Comparison of ENCODE assay signal across 1 cellular context in the genomic region with DNA sequence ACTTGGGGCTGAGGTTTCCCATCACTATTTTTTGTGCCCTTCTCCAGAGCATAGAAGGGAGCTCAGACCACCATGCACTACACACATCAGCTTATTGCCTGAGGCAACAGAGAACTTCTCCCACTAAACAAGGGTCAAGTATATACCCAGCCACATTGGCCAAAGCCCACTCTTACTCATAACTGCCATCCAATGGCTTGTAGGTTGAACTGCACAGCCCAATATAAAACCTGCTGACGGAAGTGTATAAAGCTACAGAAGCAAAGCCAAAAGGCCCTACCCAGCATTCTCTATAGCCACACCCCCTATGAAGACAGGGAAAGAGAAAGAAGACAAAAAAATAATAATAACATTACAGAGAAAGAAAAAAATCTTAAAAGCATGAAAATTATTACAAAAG.
TF ChIP-seq lines count a peak whose summit lies in the region.

No MANE protein-coding gene starts in this region.

TF ChIP-seq in K562, 482 proteins besides CTCF, POLR2A, EP300 and RAD21 (continued from another document):
- TF ChIP-seq, protein P1, sequence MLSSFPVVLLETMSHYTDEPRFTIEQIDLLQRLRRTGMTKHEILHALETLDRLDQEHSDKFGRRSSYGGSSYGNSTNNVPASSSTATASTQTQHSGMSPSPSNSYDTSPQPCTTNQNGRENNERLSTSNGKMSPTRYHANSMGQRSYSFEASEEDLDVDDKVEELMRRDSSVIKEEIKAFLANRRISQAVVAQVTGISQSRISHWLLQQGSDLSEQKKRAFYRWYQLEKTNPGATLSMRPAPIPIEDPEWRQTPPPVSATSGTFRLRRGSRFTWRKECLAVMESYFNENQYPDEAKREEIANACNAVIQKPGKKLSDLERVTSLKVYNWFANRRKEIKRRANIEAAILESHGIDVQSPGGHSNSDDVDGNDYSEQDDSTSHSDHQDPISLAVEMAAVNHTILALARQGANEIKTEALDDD (IDR thresholded peaks at IDR 0.05): no peak
- TF ChIP-seq, protein P2, sequence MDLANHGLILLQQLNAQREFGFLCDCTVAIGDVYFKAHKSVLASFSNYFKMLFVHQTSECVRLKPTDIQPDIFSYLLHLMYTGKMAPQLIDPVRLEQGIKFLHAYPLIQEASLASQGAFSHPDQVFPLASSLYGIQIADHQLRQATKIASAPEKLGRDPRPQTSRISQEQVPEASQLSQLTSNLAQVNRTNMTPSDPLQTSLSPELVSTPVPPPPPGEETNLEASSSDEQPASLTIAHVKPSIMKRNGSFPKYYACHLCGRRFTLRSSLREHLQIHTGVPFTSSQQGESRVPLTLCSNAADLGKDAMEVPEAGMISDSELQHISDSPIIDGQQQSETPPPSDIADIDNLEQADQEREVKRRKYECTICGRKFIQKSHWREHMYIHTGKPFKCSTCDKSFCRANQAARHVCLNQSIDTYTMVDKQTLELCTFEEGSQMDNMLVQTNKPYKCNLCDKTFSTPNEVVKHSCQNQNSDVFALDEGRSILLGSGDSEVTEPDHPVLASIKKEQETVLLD (IDR thresholded peaks at IDR 0.05): no peak
- TF ChIP-seq NFIX (CRISPR knock-in tag; IDR thresholded peaks at IDR 0.05; ENCODE audit: low read depth): no peak
- no peak for TF ChIP-seq POLR2H (tag; IDR thresholded peaks at IDR 0.05; ENCODE audit: low read depth)
- TF ChIP-seq MAFG (tag; conservative IDR thresholded peaks at IDR 0.05): no peak
- TF ChIP-seq, protein P3, sequence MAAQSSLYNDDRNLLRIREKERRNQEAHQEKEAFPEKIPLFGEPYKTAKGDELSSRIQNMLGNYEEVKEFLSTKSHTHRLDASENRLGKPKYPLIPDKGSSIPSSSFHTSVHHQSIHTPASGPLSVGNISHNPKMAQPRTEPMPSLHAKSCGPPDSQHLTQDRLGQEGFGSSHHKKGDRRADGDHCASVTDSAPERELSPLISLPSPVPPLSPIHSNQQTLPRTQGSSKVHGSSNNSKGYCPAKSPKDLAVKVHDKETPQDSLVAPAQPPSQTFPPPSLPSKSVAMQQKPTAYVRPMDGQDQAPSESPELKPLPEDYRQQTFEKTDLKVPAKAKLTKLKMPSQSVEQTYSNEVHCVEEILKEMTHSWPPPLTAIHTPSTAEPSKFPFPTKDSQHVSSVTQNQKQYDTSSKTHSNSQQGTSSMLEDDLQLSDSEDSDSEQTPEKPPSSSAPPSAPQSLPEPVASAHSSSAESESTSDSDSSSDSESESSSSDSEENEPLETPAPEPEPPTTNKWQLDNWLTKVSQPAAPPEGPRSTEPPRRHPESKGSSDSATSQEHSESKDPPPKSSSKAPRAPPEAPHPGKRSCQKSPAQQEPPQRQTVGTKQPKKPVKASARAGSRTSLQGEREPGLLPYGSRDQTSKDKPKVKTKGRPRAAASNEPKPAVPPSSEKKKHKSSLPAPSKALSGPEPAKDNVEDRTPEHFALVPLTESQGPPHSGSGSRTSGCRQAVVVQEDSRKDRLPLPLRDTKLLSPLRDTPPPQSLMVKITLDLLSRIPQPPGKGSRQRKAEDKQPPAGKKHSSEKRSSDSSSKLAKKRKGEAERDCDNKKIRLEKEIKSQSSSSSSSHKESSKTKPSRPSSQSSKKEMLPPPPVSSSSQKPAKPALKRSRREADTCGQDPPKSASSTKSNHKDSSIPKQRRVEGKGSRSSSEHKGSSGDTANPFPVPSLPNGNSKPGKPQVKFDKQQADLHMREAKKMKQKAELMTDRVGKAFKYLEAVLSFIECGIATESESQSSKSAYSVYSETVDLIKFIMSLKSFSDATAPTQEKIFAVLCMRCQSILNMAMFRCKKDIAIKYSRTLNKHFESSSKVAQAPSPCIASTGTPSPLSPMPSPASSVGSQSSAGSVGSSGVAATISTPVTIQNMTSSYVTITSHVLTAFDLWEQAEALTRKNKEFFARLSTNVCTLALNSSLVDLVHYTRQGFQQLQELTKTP (IDR thresholded peaks at IDR 0.05; ENCODE audit: low read depth in 1 of 2, partially characterized antibody in 2 of 2): no peak
- no peak for TF ChIP-seq ESRRB (CRISPR knock-in tag; IDR thresholded peaks at IDR 0.05; ENCODE audit: borderline replicate concordance)
- no peak for TF ChIP-seq SRSF3 (IDR thresholded peaks at IDR 0.05; ENCODE audit: insufficient read depth, low read length)
- no peak for TF ChIP-seq GABPA (tag; conservative IDR thresholded peaks at IDR 0.05; ENCODE audit: low read depth)
- no peak for TF ChIP-seq ZFP36 (IDR thresholded peaks at IDR 0.05; ENCODE audit: low read depth, low read length, partially characterized antibody)
- TF ChIP-seq, protein P4, sequence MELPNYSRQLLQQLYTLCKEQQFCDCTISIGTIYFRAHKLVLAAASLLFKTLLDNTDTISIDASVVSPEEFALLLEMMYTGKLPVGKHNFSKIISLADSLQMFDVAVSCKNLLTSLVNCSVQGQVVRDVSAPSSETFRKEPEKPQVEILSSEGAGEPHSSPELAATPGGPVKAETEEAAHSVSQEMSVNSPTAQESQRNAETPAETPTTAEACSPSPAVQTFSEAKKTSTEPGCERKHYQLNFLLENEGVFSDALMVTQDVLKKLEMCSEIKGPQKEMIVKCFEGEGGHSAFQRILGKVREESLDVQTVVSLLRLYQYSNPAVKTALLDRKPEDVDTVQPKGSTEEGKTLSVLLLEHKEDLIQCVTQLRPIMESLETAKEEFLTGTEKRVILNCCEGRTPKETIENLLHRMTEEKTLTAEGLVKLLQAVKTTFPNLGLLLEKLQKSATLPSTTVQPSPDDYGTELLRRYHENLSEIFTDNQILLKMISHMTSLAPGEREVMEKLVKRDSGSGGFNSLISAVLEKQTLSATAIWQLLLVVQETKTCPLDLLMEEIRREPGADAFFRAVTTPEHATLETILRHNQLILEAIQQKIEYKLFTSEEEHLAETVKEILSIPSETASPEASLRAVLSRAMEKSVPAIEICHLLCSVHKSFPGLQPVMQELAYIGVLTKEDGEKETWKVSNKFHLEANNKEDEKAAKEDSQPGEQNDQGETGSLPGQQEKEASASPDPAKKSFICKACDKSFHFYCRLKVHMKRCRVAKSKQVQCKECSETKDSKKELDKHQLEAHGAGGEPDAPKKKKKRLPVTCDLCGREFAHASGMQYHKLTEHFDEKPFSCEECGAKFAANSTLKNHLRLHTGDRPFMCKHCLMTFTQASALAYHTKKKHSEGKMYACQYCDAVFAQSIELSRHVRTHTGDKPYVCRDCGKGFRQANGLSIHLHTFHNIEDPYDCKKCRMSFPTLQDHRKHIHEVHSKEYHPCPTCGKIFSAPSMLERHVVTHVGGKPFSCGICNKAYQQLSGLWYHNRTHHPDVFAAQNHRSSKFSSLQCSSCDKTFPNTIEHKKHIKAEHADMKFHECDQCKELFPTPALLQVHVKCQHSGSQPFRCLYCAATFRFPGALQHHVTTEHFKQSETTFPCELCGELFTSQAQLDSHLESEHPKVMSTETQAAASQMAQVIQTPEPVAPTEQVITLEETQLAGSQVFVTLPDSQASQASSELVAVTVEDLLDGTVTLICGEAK (IDR thresholded peaks at IDR 0.05): no peak
- TF ChIP-seq, protein P4 (CRISPR knock-in tag; IDR thresholded peaks at IDR 0.05): no peak
- no peak for TF ChIP-seq NFIC (IDR thresholded peaks at IDR 0.05)
- no peak for TF ChIP-seq GATAD2B (IDR thresholded peaks at IDR 0.05; ENCODE audit: borderline replicate concordance)
- TF ChIP-seq CGGBP1 (CRISPR knock-in tag; IDR thresholded peaks at IDR 0.05): no peak
- TF ChIP-seq ARNT (IDR thresholded peaks at IDR 0.05): no peak
- no peak for TF ChIP-seq VEZF1 (CRISPR knock-in tag; IDR thresholded peaks at IDR 0.05)
